ENCODE assay signal across 9 cellular contexts in genomic region chr5:40676643-40677333, GRCh38. TPM values are rescaled to one million over a fixed set of nuclear protein-coding genes. Genes with fewer than 3 reads are reported as not detected.
DNase-seq lines count a peak whose midpoint lies in the region; ATAC-seq, FAIRE-seq and TF ChIP-seq lines count a peak whose summit lies in the region.
"Had no signal": no experiment of that assay in that cellular context is flagged by ENCODE, and none has a peak within 500 bp of the region (broad histone marks: within the 10 kb centered on the region; RNA-seq: fewer than 3 reads in every experiment).

No MANE protein-coding gene starts in this region.

- no peak overlapping the region for H2AK5ac ChIP-seq in H1 (ENCODE audit: low read depth, low read length)

- no peak overlapping the region for H3K18ac ChIP-seq in H1 (ENCODE audit: extremely low read depth, low read length)

- TF ChIP-seq EP300 in H1 (IDR thresholded peaks at IDR 0.05; ENCODE audit: borderline replicate concordance in 1 of 2, low read depth in 2 of 2, low read length in 2 of 2), result no peak

- no peak for TF ChIP-seq RAD21 in H1 (IDR thresholded peaks at IDR 0.05 in 1 of 2, conservative IDR thresholded peaks at IDR 0.05 in 1 of 2; ENCODE audit: low read depth in 2 of 2, low read length in 2 of 2)

- H4K8ac ChIP-seq in H1 (ENCODE audit: extremely low read depth, insufficient read depth, low read length), result no peak overlapping the region

- 0 out of 2 replicates have a peak overlapping the region, but pooled peaks have one; percentile 2 for H2BK12ac ChIP-seq in H1 (ENCODE audit: low read depth, low read length)

- no peak overlapping the region for H2BK120ac ChIP-seq in H1 (replicated peaks; ENCODE audit: low read depth, low read length)

- H3K36me3 ChIP-seq in DND-41 (ENCODE audit: insufficient read depth, low read length) (peaks cover 16% of the 10 kb centered on the region), H1 (ENCODE audit: control insufficient read depth in 2 of 4, insufficient read depth in 4 of 4, low read length in 3 of 4) (no peaks in the 10 kb centered on the region), ascending aorta (no peaks in the 10 kb centered on the region)

- H3K14ac ChIP-seq in H1 (ENCODE audit: insufficient read length), result no peak overlapping the region

- CTCF ChIA-PET in H1 (lab: Charles Lee; ENCODE audit: partially characterized antibody), result interaction anchor here (0.7 to 0.8 kb wide), 2 partner anchors 11 to 963 kb away, joined by 3 read pairs; no protein-coding TSS in a partner anchor

- H3K79me1 ChIP-seq in H1 (ENCODE audit: low read depth, low read length), result no peaks in the 10 kb centered on the region

- H3K36me3 Mint-ChIP-seq in progenitor cell of endocrine pancreas (ENCODE audit: insufficient read depth), result no peaks in the 10 kb centered on the region

- H3K56ac ChIP-seq in H1 (replicated peaks; ENCODE audit: insufficient read length, low read depth, low read length), result no peak overlapping the region

- H3K27ac ChIP-seq in DND-41 (ENCODE audit: low read length) (peak overlapping the region; percentile 97), H1 (ENCODE audit: low read depth, low read length) (no peak overlapping the region), ascending aorta (no peak overlapping the region)

- peak overlapping the region in 1 of 2 experiments; percentile 59; a peak in 3 of 4 replicates for H3K4me3 ChIP-seq in DND-41 (ENCODE audit: low read depth in 1 of 2, low read length in 2 of 2)
- H3K4me3 ChIP-seq in H1 (ENCODE audit: extremely low read depth in 1 of 4, insufficient read depth in 2 of 4, low read depth in 3 of 4, low read length in 4 of 4), result no peak overlapping the region
- no peak overlapping the region for H3K4me3 ChIP-seq in ascending aorta

- DNase-seq in DND-41, result peak; percentile 40
- DNase-seq in NCI-H748 treated with DMSO at 0.1 percent for 48 hours (lab: John Stamatoyannopoulos, UW), result peak; percentile 95
- DNase-seq in H1 (ENCODE audit: low read depth in 1 of 2, low spot score in 2 of 2), result no peak
- DNase-seq in progenitor cell of endocrine pancreas (ENCODE audit: low spot score, unreplicated experiment), result no peak
- DNase-seq in COLO829 (ENCODE audit: low spot score), result no peak
- no peak for DNase-seq in DMS114 treated with DMSO at 0.1 percent for 48 hours (lab: John Stamatoyannopoulos, UW; ENCODE audit: unreplicated experiment)
- no peak for DNase-seq in ascending aorta (ENCODE audit: low spot score in 2 of 2)
- DNase-seq: T-helper 9 cell had no signal

- H4K5ac ChIP-seq in H1 (ENCODE audit: insufficient read length, low read depth, low read length), result no peak overlapping the region

- H3K23ac ChIP-seq in H1 (ENCODE audit: insufficient read length), result no peak overlapping the region

- peaks cover 67% of the 10 kb centered on the region for H3K79me2 ChIP-seq in DND-41 (ENCODE audit: insufficient read depth, low read length)
- no peaks in the 10 kb centered on the region for H3K79me2 ChIP-seq in H1 (ENCODE audit: control insufficient read depth in 1 of 2, insufficient read depth in 2 of 2, low read length in 2 of 2)

- no peak overlapping the region for H2BK20ac ChIP-seq in H1 (ENCODE audit: low read length)

- H2AFZ ChIP-seq in DND-41 (ENCODE audit: low read depth, low read length) (0 out of 2 replicates have a peak overlapping the region, but pooled peaks have one; percentile 0), H1 (ENCODE audit: low read length) (no peak overlapping the region)

- H4K20me1 ChIP-seq in DND-41 (ENCODE audit: insufficient read depth, low read length) (peaks cover 20% of the 10 kb centered on the region), H1 (replicated peaks in 1 of 2; ENCODE audit: control insufficient read depth in 1 of 2, insufficient read depth in 2 of 2, low read length in 2 of 2) (peaks cover 0 to 5% of the 10 kb centered on the region in 2 experiments)

- no peak overlapping the region for H3K27ac Mint-ChIP-seq in progenitor cell of endocrine pancreas

- H3K27me3 Mint-ChIP-seq in progenitor cell of endocrine pancreas, result peaks cover 15% of the 10 kb centered on the region

- H3K4me3 Mint-ChIP-seq in progenitor cell of endocrine pancreas (ENCODE audit: low read depth), result peak overlapping the region; percentile 12

- H3K4ac ChIP-seq in H1 (replicated peaks; ENCODE audit: insufficient read length, low read depth, low read length), result no peak overlapping the region

- H2BK5ac ChIP-seq in H1 (ENCODE audit: low read depth, low read length), result no peak overlapping the region

- peak overlapping the region; percentile 81 for H3K9ac ChIP-seq in DND-41 (ENCODE audit: low read depth, low read length)
- H3K9ac ChIP-seq in H1 (replicated peaks in 1 of 4; ENCODE audit: extremely low read depth in 1 of 4, low read depth in 3 of 4, low read length in 3 of 4), result no peak overlapping the region

- H3K4me2 ChIP-seq in DND-41 (ENCODE audit: insufficient read depth, low read length), result peak overlapping the region; percentile 55
- no peak overlapping the region for H3K4me2 ChIP-seq in H1 (ENCODE audit: insufficient read depth in 1 of 2, low read depth in 2 of 2, low read length in 2 of 2)

- no peak overlapping the region for H2BK15ac ChIP-seq in H1 (ENCODE audit: low read length)

- WGBS in H1 (ENCODE audit: extremely low coverage in 1 of 2, insufficient coverage in 1 of 2, insufficient read length in 1 of 2, insufficient replicate concordance in 2 of 2, low coverage in 1 of 2, low lambda C conversion rate in 2 of 2, missing lambda C conversion rate in 1 of 2), 2 experiments, result 61% methylated on average over 3 of the region's 3 CpGs; no CpG with 5 or more reads in 1 of the 2 experiments

- peaks cover 30% of the 10 kb centered on the region for H3K4me1 Mint-ChIP-seq in progenitor cell of endocrine pancreas (ENCODE audit: low read depth)

- no peak for FAIRE-seq in H1 (lab: Jason Lieb, UNC)

- no peak for TF ChIP-seq CTCF in DND-41 (IDR thresholded peaks at IDR 0.05; ENCODE audit: borderline replicate concordance, extremely low read depth, low read length, poor library complexity, severe bottlenecking)
- TF ChIP-seq CTCF in H1 (IDR thresholded peaks at IDR 0.05; ENCODE audit: control extremely low read depth in 1 of 3, insufficient read depth in 1 of 3, low read depth in 1 of 3, low read length in 3 of 3), result no peak
- no peak for TF ChIP-seq CTCF in progenitor cell of endocrine pancreas (IDR thresholded peaks at IDR 0.05; ENCODE audit: unreplicated experiment)
- no peak for TF ChIP-seq CTCF in ascending aorta (IDR thresholded peaks at IDR 0.05)

- H3K9me3 ChIP-seq in DND-41 (ENCODE audit: insufficient read depth, low read length, severe bottlenecking), result no peaks in the 10 kb centered on the region
- no peaks in the 10 kb centered on the region; a peak in 1 of 4 replicates for H3K9me3 ChIP-seq in H1 (ENCODE audit: insufficient read depth in 2 of 2, low read depth in 1 of 2, low read length in 1 of 2)
- no peaks in the 10 kb centered on the region for H3K9me3 ChIP-seq in ascending aorta

- POLR2A ChIA-PET in H1 (lab: Charles Lee; ENCODE audit: partially characterized antibody), result interaction anchor here (0.6 kb wide), 1 partner anchor 116 kb away, joined by 3 read pairs; no protein-coding TSS in a partner anchor

- no peaks in the 10 kb centered on the region for H3K9me3 Mint-ChIP-seq in progenitor cell of endocrine pancreas (ENCODE audit: low read depth)

- peaks cover 57% of the 10 kb centered on the region for H3K4me1 ChIP-seq in DND-41 (ENCODE audit: insufficient read depth, low read length)
- H3K4me1 ChIP-seq in H1 (replicated peaks in 1 of 4; ENCODE audit: control insufficient read depth in 3 of 4, insufficient read depth in 4 of 4, low read length in 3 of 4), result peaks cover 5 to 16% (median 14%) of the 10 kb centered on the region in 4 experiments
- no peaks in the 10 kb centered on the region for H3K4me1 ChIP-seq in ascending aorta

- H4K91ac ChIP-seq in H1 (replicated peaks; ENCODE audit: insufficient read length, low read length), result no peak overlapping the region

- H3K27me3 ChIP-seq in DND-41 (ENCODE audit: insufficient read depth, low read length, poor library complexity) (no peaks in the 10 kb centered on the region), H1 (replicated peaks in 1 of 4; ENCODE audit: control insufficient read depth in 3 of 4, extremely low read depth in 1 of 4, insufficient read depth in 3 of 4, low read length in 3 of 4) (peaks cover 15 to 20% (median 19%) of the 10 kb centered on the region in 4 experiments), ascending aorta (no peaks in the 10 kb centered on the region)

- TF ChIP-seq POLR2A in H1 (IDR thresholded peaks at IDR 0.05; ENCODE audit: control extremely low read depth in 1 of 2, low read depth in 2 of 2, low read length in 2 of 2), result no peak

- peaks cover 20% of the 10 kb centered on the region for H3K23me2 ChIP-seq in H1 (ENCODE audit: low read depth, low read length)

- no peak for ATAC-seq in DND-41 (ENCODE audit: insufficient read depth, low read depth)
- ATAC-seq in GM19023 (IDR thresholded peaks at IDR 0.05; ENCODE audit: unreplicated experiment), result no peak

- intact Hi-C loops in ascending aorta (cut with DNase I), result loop anchor here (5.0 kb wide), 1 partner anchor 161 kb away; the partner anchor contains the start of gene RPL37

TF ChIP-seq in H1, 55 proteins besides CTCF, POLR2A, EP300 and RAD21:
- TF ChIP-seq JUND (IDR thresholded peaks at IDR 0.05; ENCODE audit: low read length), result peak; percentile 59; the same call in 1 of the 2 replicates
- no peak for TF ChIP-seq TCF12 (IDR thresholded peaks at IDR 0.05; ENCODE audit: low read depth, low read length)

RNA-seq across cellular contexts. Expression of gene PTGER4, which starts 2.9 kb away (rescaled TPM):
- total RNA-seq in H1 (2021; fragmentation: NEBNext Ultra II Directional; extraction: Animal tissue kit (Norgen Biotek cat#: 25700)), result 0.76 and 1.9 TPM in 2 replicates
- 1.2 and 2.7 TPM in 2 replicates for polyA plus RNA-seq in H1 (2011; rRNA removed)
- 0.54 TPM for polyA plus RNA-seq in H1 (2011; cell fraction: cytosol; rRNA removed)
- polyA plus RNA-seq in H1 (2011; cell fraction: nucleus; rRNA removed), result 1.9 TPM
- 0.46 to 0.70 TPM (median 0.65 TPM) in 4 replicates for polyA plus RNA-seq in H1 (2012, experiment 1 of 2)
- polyA plus RNA-seq in H1 (2012, experiment 2 of 2), result 0.18 TPM
- 1.9 TPM for polyA plus RNA-seq in H1 (2013, experiment 1 of 2)
- polyA plus RNA-seq in H1 (2013, experiment 2 of 2), result 1.8 TPM
- 1.6 and 1.7 TPM in 2 replicates for polyA minus RNA-seq in H1 (2011; rRNA and poly(A)+ RNA removed)
- polyA minus RNA-seq in H1 (2011; cell fraction: cytosol; rRNA and poly(A)+ RNA removed), result 3.2 TPM
- polyA minus RNA-seq in H1 (2011; cell fraction: nucleus; rRNA and poly(A)+ RNA removed), result 8.2 TPM
- total RNA-seq in progenitor cell of endocrine pancreas (4.7 and 5.6 TPM in 2 replicates), ascending aorta (48.3 TPM)

Comparison
In these comparisons a context has a peak if more than half of its experiments do, and no peak if none do; other contexts are left out.
1. DNase-seq: peak in DND-41 (single experiment) and NCI-H748 treated with DMSO at 0.1 percent for 48 hours (single experiment); none in H1 (0 of 2), progenitor cell of endocrine pancreas (single experiment), COLO829 (single experiment), DMS114 treated with DMSO at 0.1 percent for 48 hours (single experiment) and ascending aorta (0 of 2).